Comparison of ENCODE assay signal across 3 cellular contexts in the genomic region with DNA sequence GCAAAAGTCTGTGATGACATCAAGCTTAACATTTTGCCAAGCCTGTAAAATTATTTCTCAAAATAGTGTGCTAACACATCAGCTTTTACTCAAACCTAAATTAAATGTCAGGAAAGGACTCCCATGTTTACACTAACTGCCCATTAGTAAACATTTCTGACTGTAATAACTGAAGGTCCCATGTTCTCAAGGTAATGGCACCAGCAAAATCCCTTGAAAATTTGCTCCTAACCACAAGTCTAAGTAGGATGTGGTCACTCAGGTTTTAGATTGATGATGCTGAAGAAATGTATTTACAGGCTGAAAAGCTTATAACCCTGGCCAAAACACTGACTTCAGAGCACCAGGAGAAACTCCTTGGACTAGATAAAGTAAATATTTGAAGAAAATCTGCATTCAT.
TF ChIP-seq lines count a peak whose summit lies in the region.

No MANE protein-coding gene starts in this region.

TF ChIP-seq in SK-N-SH, 30 proteins besides CTCF, POLR2A, EP300 and RAD21 (continued from another document):
- TF ChIP-seq, protein P1, sequence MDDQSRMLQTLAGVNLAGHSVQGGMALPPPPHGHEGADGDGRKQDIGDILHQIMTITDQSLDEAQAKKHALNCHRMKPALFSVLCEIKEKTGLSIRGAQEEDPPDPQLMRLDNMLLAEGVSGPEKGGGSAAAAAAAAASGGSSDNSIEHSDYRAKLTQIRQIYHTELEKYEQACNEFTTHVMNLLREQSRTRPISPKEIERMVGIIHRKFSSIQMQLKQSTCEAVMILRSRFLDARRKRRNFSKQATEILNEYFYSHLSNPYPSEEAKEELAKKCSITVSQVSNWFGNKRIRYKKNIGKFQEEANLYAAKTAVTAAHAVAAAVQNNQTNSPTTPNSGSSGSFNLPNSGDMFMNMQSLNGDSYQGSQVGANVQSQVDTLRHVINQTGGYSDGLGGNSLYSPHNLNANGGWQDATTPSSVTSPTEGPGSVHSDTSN (IDR thresholded peaks at IDR 0.05), result peak; percentile 23; the same call in 1 of the 2 replicates
TF ChIP-seq in SK-N-SH: peak in this region for 1.

TF ChIP-seq in SK-N-SH treated with all-trans-retinoic acid at 6 μM for 48 hours, 23 proteins besides CTCF, POLR2A, EP300 and RAD21 (continued from another document):
- TF ChIP-seq POU6F1 (CRISPR knock-in tag; IDR thresholded peaks at IDR 0.05; ENCODE audit: borderline replicate concordance, low read depth), result no peak
- no peak for TF ChIP-seq CSDC2 (CRISPR knock-in tag; IDR thresholded peaks at IDR 0.05)
- TF ChIP-seq PATZ1 (CRISPR knock-in tag; IDR thresholded peaks at IDR 0.05; ENCODE audit: borderline replicate concordance), result no peak
- no peak for TF ChIP-seq RARB (CRISPR knock-in tag; IDR thresholded peaks at IDR 0.05)
- TF ChIP-seq TCF4 (CRISPR knock-in tag; IDR thresholded peaks at IDR 0.05; ENCODE audit: borderline replicate concordance), result no peak
- TF ChIP-seq, protein P2, sequence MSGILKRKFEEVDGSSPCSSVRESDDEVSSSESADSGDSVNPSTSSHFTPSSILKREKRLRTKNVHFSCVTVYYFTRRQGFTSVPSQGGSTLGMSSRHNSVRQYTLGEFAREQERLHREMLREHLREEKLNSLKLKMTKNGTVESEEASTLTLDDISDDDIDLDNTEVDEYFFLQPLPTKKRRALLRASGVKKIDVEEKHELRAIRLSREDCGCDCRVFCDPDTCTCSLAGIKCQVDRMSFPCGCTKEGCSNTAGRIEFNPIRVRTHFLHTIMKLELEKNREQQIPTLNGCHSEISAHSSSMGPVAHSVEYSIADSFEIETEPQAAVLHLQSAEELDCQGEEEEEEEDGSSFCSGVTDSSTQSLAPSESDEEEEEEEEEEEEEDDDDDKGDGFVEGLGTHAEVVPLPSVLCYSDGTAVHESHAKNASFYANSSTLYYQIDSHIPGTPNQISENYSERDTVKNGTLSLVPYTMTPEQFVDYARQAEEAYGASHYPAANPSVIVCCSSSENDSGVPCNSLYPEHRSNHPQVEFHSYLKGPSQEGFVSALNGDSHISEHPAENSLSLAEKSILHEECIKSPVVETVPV (CRISPR knock-in tag; IDR thresholded peaks at IDR 0.05), result no peak
- TF ChIP-seq ISL1 (CRISPR knock-in tag; IDR thresholded peaks at IDR 0.05), result no peak
- TF ChIP-seq PPARA (CRISPR knock-in tag; IDR thresholded peaks at IDR 0.05; ENCODE audit: borderline replicate concordance), result no peak
- TF ChIP-seq ZC3H10 (CRISPR knock-in tag; IDR thresholded peaks at IDR 0.05), result no peak
- no peak for TF ChIP-seq TOX (CRISPR knock-in tag; IDR thresholded peaks at IDR 0.05; ENCODE audit: borderline replicate concordance)
- TF ChIP-seq ARNTL (CRISPR knock-in tag; IDR thresholded peaks at IDR 0.05; ENCODE audit: borderline replicate concordance, low read depth), result no peak
- TF ChIP-seq ZFP30 (CRISPR knock-in tag; IDR thresholded peaks at IDR 0.05), result no peak
- no peak for TF ChIP-seq ZNF70 (CRISPR knock-in tag; IDR thresholded peaks at IDR 0.05)
- TF ChIP-seq ZFP3 (CRISPR knock-in tag; IDR thresholded peaks at IDR 0.05), result no peak
- TF ChIP-seq BACH2 (CRISPR knock-in tag; IDR thresholded peaks at IDR 0.05; ENCODE audit: borderline replicate concordance), result no peak

TF ChIP-seq in WTC11, 78 proteins besides CTCF, POLR2A, EP300 and RAD21 (continued from another document):
- TF ChIP-seq ARID4B (CRISPR knock-in tag; IDR thresholded peaks at IDR 0.05; ENCODE audit: borderline replicate concordance) (no peak), ZNF263 (CRISPR knock-in tag; IDR thresholded peaks at IDR 0.05; ENCODE audit: low read depth) (no peak), ATF1 (CRISPR knock-in tag; IDR thresholded peaks at IDR 0.05) (no peak), NFATC4 (CRISPR knock-in tag; IDR thresholded peaks at IDR 0.05) (no peak), ZNF532 (CRISPR knock-in tag; IDR thresholded peaks at IDR 0.05; ENCODE audit: borderline replicate concordance) (no peak), HMGXB4 (CRISPR knock-in tag; IDR thresholded peaks at IDR 0.05) (no peak), CREB1 (CRISPR knock-in tag; IDR thresholded peaks at IDR 0.05) (no peak), ZNF232 (CRISPR knock-in tag; IDR thresholded peaks at IDR 0.05) (no peak), ETV6 (CRISPR knock-in tag; IDR thresholded peaks at IDR 0.05) (no peak), CDX4 (CRISPR knock-in tag; IDR thresholded peaks at IDR 0.05; ENCODE audit: borderline replicate concordance) (no peak), SOX15 (CRISPR knock-in tag; IDR thresholded peaks at IDR 0.05) (no peak), MAX (CRISPR knock-in tag; IDR thresholded peaks at IDR 0.05) (no peak), KAT7 (CRISPR knock-in tag; IDR thresholded peaks at IDR 0.05; ENCODE audit: borderline replicate concordance) (no peak), IRF2 (CRISPR knock-in tag; IDR thresholded peaks at IDR 0.05; ENCODE audit: borderline replicate concordance, low read depth) (no peak)
- TF ChIP-seq, protein P3, sequence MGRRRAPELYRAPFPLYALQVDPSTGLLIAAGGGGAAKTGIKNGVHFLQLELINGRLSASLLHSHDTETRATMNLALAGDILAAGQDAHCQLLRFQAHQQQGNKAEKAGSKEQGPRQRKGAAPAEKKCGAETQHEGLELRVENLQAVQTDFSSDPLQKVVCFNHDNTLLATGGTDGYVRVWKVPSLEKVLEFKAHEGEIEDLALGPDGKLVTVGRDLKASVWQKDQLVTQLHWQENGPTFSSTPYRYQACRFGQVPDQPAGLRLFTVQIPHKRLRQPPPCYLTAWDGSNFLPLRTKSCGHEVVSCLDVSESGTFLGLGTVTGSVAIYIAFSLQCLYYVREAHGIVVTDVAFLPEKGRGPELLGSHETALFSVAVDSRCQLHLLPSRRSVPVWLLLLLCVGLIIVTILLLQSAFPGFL (CRISPR knock-in tag; IDR thresholded peaks at IDR 0.05; ENCODE audit: borderline replicate concordance), result no peak
- TF ChIP-seq, protein P4, sequence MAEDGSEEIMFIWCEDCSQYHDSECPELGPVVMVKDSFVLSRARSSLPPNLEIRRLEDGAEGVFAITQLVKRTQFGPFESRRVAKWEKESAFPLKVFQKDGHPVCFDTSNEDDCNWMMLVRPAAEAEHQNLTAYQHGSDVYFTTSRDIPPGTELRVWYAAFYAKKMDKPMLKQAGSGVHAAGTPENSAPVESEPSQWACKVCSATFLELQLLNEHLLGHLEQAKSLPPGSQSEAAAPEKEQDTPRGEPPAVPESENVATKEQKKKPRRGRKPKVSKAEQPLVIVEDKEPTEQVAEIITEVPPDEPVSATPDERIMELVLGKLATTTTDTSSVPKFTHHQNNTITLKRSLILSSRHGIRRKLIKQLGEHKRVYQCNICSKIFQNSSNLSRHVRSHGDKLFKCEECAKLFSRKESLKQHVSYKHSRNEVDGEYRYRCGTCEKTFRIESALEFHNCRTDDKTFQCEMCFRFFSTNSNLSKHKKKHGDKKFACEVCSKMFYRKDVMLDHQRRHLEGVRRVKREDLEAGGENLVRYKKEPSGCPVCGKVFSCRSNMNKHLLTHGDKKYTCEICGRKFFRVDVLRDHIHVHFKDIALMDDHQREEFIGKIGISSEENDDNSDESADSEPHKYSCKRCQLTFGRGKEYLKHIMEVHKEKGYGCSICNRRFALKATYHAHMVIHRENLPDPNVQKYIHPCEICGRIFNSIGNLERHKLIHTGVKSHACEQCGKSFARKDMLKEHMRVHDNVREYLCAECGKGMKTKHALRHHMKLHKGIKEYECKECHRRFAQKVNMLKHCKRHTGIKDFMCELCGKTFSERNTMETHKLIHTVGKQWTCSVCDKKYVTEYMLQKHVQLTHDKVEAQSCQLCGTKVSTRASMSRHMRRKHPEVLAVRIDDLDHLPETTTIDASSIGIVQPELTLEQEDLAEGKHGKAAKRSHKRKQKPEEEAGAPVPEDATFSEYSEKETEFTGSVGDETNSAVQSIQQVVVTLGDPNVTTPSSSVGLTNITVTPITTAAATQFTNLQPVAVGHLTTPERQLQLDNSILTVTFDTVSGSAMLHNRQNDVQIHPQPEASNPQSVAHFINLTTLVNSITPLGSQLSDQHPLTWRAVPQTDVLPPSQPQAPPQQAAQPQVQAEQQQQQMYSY (CRISPR knock-in tag; IDR thresholded peaks at IDR 0.05), result no peak
- TF ChIP-seq, protein P5, sequence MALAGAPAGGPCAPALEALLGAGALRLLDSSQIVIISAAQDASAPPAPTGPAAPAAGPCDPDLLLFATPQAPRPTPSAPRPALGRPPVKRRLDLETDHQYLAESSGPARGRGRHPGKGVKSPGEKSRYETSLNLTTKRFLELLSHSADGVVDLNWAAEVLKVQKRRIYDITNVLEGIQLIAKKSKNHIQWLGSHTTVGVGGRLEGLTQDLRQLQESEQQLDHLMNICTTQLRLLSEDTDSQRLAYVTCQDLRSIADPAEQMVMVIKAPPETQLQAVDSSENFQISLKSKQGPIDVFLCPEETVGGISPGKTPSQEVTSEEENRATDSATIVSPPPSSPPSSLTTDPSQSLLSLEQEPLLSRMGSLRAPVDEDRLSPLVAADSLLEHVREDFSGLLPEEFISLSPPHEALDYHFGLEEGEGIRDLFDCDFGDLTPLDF (CRISPR knock-in tag; IDR thresholded peaks at IDR 0.05), result no peak
